Comparison of ENCODE assay signal across 21 cellular contexts in the genomic region with DNA sequence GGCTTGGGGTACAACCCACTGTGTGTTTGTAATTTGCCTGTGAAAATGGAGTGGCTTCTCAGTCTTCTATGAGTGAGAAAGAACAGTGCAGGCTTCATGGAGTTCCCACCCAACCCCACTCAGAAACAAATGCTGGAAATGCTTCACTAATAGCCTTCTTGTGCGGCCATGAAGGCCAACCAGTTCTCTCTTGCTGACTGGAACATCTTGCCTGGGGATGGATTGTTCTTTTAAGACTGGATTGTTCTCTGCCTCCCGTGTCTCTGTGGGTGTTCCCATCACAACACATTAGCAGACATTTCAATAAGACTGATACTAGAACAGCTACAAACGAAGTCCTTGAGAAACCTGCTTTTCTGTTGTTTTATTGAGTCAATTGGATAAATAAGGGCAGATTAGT.
DNase-seq lines count a peak whose midpoint lies in the region; ATAC-seq, FAIRE-seq and TF ChIP-seq lines count a peak whose summit lies in the region.
"Had no signal": no experiment of that assay in that cellular context is flagged by ENCODE, and none has a peak within 500 bp of the region (broad histone marks: within the 10 kb centered on the region; RNA-seq: fewer than 3 reads in every experiment).

No MANE protein-coding gene starts in this region.

- H3K9me3 ChIP-seq in PC-9 (ENCODE audit: insufficient read depth, low read depth): peaks cover 5% of the 10 kb centered on the region; the same call in 1 of the 2 replicates
- H3K9me3 ChIP-seq in K562 (replicated peaks; ENCODE audit: control insufficient read depth, insufficient read depth, low read depth, low read length): no peaks in the 10 kb centered on the region; the same call in 1 of the 2 replicates
- no peaks in the 10 kb centered on the region for H3K9me3 ChIP-seq in osteoblast (ENCODE audit: low read depth, low read length)
- H3K9me3 ChIP-seq: Caco-2 had no signal

- 63% methylated on average over 3 of the region's 3 CpGs for WGBS in K562 (ENCODE audit: insufficient coverage, low coverage, missing lambda C conversion rate)

- peaks cover 19% of the 10 kb centered on the region for H3K9me3 Mint-ChIP-seq in type B pancreatic cell
- no peaks in the 10 kb centered on the region for H3K9me3 Mint-ChIP-seq in activated naive CD4-positive, alpha-beta T cell treated with anti-CD3 and anti-CD28 coated beads, Interleukin-2, amount 50 U/mL, for 72 hours

- TF ChIP-seq POLR2A in K562 (conservative IDR thresholded peaks at IDR 0.05): no peak

- in situ Hi-C loops in K562 (cut with MboI): no loop called here

- H3K36me3 ChIP-seq in PC-9 (ENCODE audit: low read depth) (no peaks in the 10 kb centered on the region), K562 (ENCODE audit: control insufficient read depth, insufficient read depth, low read length) (no peaks in the 10 kb centered on the region; the same call in 1 of the 3 replicates), osteoblast (ENCODE audit: insufficient read depth, low read length) (no peaks in the 10 kb centered on the region)

- H4K20me1 ChIP-seq in PC-9 (ENCODE audit: insufficient read depth) (no peaks in the 10 kb centered on the region), K562 (replicated peaks; ENCODE audit: control insufficient read depth, insufficient read depth, low read length) (no peaks in the 10 kb centered on the region), osteoblast (ENCODE audit: insufficient read depth, low read length) (no peaks in the 10 kb centered on the region)

- H3K27me3 Mint-ChIP-seq in type B pancreatic cell: no peaks in the 10 kb centered on the region

- H3F3A ChIP-seq in PC-9 (ENCODE audit: insufficient read depth, low read depth): peaks cover 24% of the 10 kb centered on the region

- no peak overlapping the region for H2AFZ ChIP-seq in PC-9
- peak overlapping the region; percentile 42 for H2AFZ ChIP-seq in K562 (ENCODE audit: low read depth, low read length)
- H2AFZ ChIP-seq in osteoblast (ENCODE audit: low read length): no peak overlapping the region

- no peak for TF ChIP-seq RAD21 in K562 (CRISPR knock-in tag; conservative IDR thresholded peaks at IDR 0.05 in 1 of 2, IDR thresholded peaks at IDR 0.05 in 1 of 2)

- no peak for FAIRE-seq in K562 (lab: Jason Lieb, UNC)
- FAIRE-seq: GM12878 had no signal

- H3K4me3 Mint-ChIP-seq in type B pancreatic cell: peak overlapping the region; percentile 20
- H3K4me3 Mint-ChIP-seq: B cell; CD8-positive, alpha-beta T cell; IgD-negative memory B cell had no signal

- no peaks in the 10 kb centered on the region for H3K9me2 ChIP-seq in PC-9 (ENCODE audit: insufficient read depth)

- ATAC-seq in K562: no peak; the same call in 1 of the 3 replicates
- no peak for ATAC-seq in activated naive CD4-positive, alpha-beta T cell treated with anti-CD3 and anti-CD28 coated beads, Interleukin-2, amount 50 U/mL, for 72 hours
- ATAC-seq: CD8-positive, alpha-beta T cell had no signal

- peaks cover 27% of the 10 kb centered on the region for H3K36me3 Mint-ChIP-seq in type B pancreatic cell
- H3K36me3 Mint-ChIP-seq in activated naive CD4-positive, alpha-beta T cell treated with anti-CD3 and anti-CD28 coated beads, Interleukin-2, amount 50 U/mL, for 72 hours: peaks cover 0 to 5% of the 10 kb centered on the region in 2 donors
- H3K36me3 Mint-ChIP-seq: CD8-positive, alpha-beta T cell had no signal

- no peaks in the 10 kb centered on the region for H3K9me1 ChIP-seq in K562 (ENCODE audit: control insufficient read depth, insufficient read depth, low read length)

- no peak overlapping the region for H3K4me3 ChIP-seq in PC-9
- no peak overlapping the region for H3K4me3 ChIP-seq in K562
- no peak overlapping the region for H3K4me3 ChIP-seq in osteoblast (ENCODE audit: insufficient read depth, low read length)
- H3K4me3 ChIP-seq: GM12878 had no signal

- peak overlapping the region in 1 of 2 experiments; percentile 28; a peak in 2 of 4 replicates for H3K9ac ChIP-seq in K562 (ENCODE audit: insufficient read depth in 1 of 2, low read depth in 2 of 2, low read length in 2 of 2)

- H3K4me2 ChIP-seq in PC-9: peak overlapping the region; percentile 30
- H3K4me2 ChIP-seq in K562 (ENCODE audit: insufficient read depth, low read length): peak overlapping the region; percentile 43
- H3K4me2 ChIP-seq in osteoblast (ENCODE audit: insufficient read depth, low read length): no peak overlapping the region

- no TSS peak for BruUV-seq in PC-9 (replicated peaks; lab: Mats Ljungman, UMichigan)
- no TSS peak for BruUV-seq in K562 (replicated peaks; lab: Mats Ljungman, UMichigan)

- peaks cover 61% of the 10 kb centered on the region for H3K4me1 ChIP-seq in PC-9 (replicated peaks; ENCODE audit: insufficient read depth)
- H3K4me1 ChIP-seq in K562 (replicated peaks in 1 of 2; ENCODE audit: control insufficient read depth in 2 of 2, insufficient read depth in 2 of 2, low read length in 2 of 2): peaks cover 30 to 42% of the 10 kb centered on the region in 2 experiments
- H3K4me1 ChIP-seq in osteoblast (ENCODE audit: insufficient read depth, low read length): peaks cover 29% of the 10 kb centered on the region
- H3K4me1 ChIP-seq: Caco-2 had no signal

- H3K27ac Mint-ChIP-seq in type B pancreatic cell: peak overlapping the region; percentile 39
- no peak overlapping the region for H3K27ac Mint-ChIP-seq in activated naive CD4-positive, alpha-beta T cell treated with anti-CD3 and anti-CD28 coated beads, Interleukin-2, amount 50 U/mL, for 72 hours
- H3K27ac Mint-ChIP-seq: B cell; CD8-positive, alpha-beta T cell; IgD-negative memory B cell had no signal

- peaks cover 38% of the 10 kb centered on the region for H3K4me1 Mint-ChIP-seq in type B pancreatic cell (ENCODE audit: unreplicated experiment)
- H3K4me1 Mint-ChIP-seq: B cell, IgD-negative memory B cell had no signal

- no peak for DNase-seq in PC-9
- DNase-seq in K562 (ENCODE audit: extremely low read depth in 1 of 4, low spot score in 3 of 4): no peak
- DNase-seq in osteoblast (ENCODE audit: insufficient read length, low spot score, missing footprints): peak; percentile 68
- no peak for DNase-seq in type B pancreatic cell (ENCODE audit: extremely low spot score, unreplicated experiment)
- no peak for DNase-seq in activated naive CD4-positive, alpha-beta T cell treated with anti-CD3 and anti-CD28 coated beads, Interleukin-2, amount 50 U/mL, for 72 hours (ENCODE audit: low spot score in 2 of 2)
- no peak for DNase-seq in SHP77 (lab: John Stamatoyannopoulos, UW)
- DNase-seq in stimulated activated CD4-positive, alpha-beta T cell treated with anti-CD3 and anti-CD28 coated beads, Interleukin-12 subunit alpha, Interleukin-12 subunit beta, amount 100 ng/mL, for 4 hours: no peak
- DNase-seq: Caco-2; CD8-positive, alpha-beta T cell; GDM1; NCI-H1092; NCI-H1417 treated with DMSO at 0.1 percent for 48 hours; NCI-H187 treated with DMSO at 0.1 percent for 48 hours; NCI-H446; NCI-H524 treated with DMSO at 0.1 percent for 48 hours; NCI-H774 had no signal

- intact Hi-C loops in PC-9 (cut with micrococcal nuclease; ENCODE audit: unreplicated experiment) (loop anchor here (5.0 kb wide), 1 partner anchor 46 kb away; no protein-coding TSS in a partner anchor), K562 (cut with micrococcal nuclease) (no loop called here)

- H3K79me2 ChIP-seq in PC-9 (ENCODE audit: low read depth): no peaks in the 10 kb centered on the region
- H3K79me2 ChIP-seq in K562 (ENCODE audit: control insufficient read depth, insufficient read depth, low read length): no peaks in the 10 kb centered on the region
- no peaks in the 10 kb centered on the region for H3K79me2 ChIP-seq in osteoblast (ENCODE audit: insufficient read depth, low read length)

- POLR2A ChIA-PET in PC-9 (lab: Charles Lee; ENCODE audit: unreplicated experiment): no interaction called here
- POLR2A ChIA-PET in K562 (lab: Yijun Ruan, JAX): interaction anchor here (0.6 to 2.4 kb wide), 2 partner anchors 18 to 183 kb away, joined by 3 to 8 read pairs; no protein-coding TSS in a partner anchor

- H3K27me3 ChIP-seq in PC-9 (ENCODE audit: insufficient read depth, low read depth) (no peaks in the 10 kb centered on the region), K562 (ENCODE audit: control insufficient read depth in 2 of 2, insufficient read depth in 2 of 2, low read length in 2 of 2) (no peaks in the 10 kb centered on the region), osteoblast (ENCODE audit: insufficient read depth, low read length) (no peaks in the 10 kb centered on the region)

- no peak for TF ChIP-seq CTCF in PC-9 (conservative IDR thresholded peaks at IDR 0.05)
- no peak for TF ChIP-seq CTCF in K562 (IDR thresholded peaks at IDR 0.05 in 2 of 3, conservative IDR thresholded peaks at IDR 0.05 in 1 of 3; ENCODE audit: insufficient read depth in 2 of 3, low read depth in 1 of 3, low read length in 3 of 3)
- TF ChIP-seq CTCF in osteoblast (IDR thresholded peaks at IDR 0.05; ENCODE audit: extremely low read depth, low read depth, low read length): no peak
- no peak for TF ChIP-seq CTCF in type B pancreatic cell (conservative IDR thresholded peaks at IDR 0.05)

- no peak for TF ChIP-seq EP300 in K562 (IDR thresholded peaks at IDR 0.05; ENCODE audit: low read length)

- CTCF ChIA-PET in PC-9 (lab: Charles Lee) (no interaction called here), K562 (lab: Yijun Ruan, JAX; ENCODE audit: low intra/inter-chr PET ratio) (no interaction called here)

- peak overlapping the region; percentile 49 for H3K27ac ChIP-seq in PC-9
- H3K27ac ChIP-seq in K562 (ENCODE audit: extremely low read depth, low read depth, low read length): peak overlapping the region; percentile 47
- H3K27ac ChIP-seq in osteoblast (ENCODE audit: low read depth, low read length): no peak overlapping the region
- H3K27ac ChIP-seq: C4-2B, HL-60 had no signal

TF ChIP-seq in K562, 482 proteins besides CTCF, POLR2A, EP300 and RAD21 (continues in another document):
- TF ChIP-seq, protein P1, sequence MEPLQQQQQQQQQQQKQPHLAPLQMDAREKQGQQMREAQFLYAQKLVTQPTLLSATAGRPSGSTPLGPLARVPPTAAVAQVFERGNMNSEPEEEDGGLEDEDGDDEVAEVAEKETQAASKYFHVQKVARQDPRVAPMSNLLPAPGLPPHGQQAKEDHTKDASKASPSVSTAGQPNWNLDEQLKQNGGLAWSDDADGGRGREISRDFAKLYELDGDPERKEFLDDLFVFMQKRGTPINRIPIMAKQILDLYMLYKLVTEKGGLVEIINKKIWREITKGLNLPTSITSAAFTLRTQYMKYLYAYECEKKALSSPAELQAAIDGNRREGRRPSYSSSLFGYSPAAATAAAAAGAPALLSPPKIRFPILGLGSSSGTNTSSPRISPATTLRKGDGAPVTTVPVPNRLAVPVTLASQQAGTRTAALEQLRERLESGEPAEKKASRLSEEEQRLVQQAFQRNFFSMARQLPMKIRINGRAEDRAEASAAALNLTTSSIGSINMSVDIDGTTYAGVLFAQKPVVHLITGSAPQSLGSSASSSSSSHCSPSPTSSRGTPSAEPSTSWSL (CRISPR knock-in tag; IDR thresholded peaks at IDR 0.05; ENCODE audit: borderline replicate concordance): 0 out of 2 replicates have a peak, but pooled peaks have one; percentile 53
